ENCODE assay signal across 22 cellular contexts in genomic region chr1:221105578-221105977, GRCh38.
"Had no signal": no experiment of that assay in that cellular context is flagged by ENCODE, and none has a peak within 500 bp of the region (broad histone marks: within the 10 kb centered on the region; RNA-seq: fewer than 3 reads in every experiment).

No MANE protein-coding gene starts in this region.

- H3K4me1 Mint-ChIP-seq: immature natural killer cell; stimulated activated effector memory CD8-positive, alpha-beta T cell treated with anti-CD3 and anti-CD28 coated beads, Interleukin-12 subunit alpha, Interleukin-12 subunit beta, amount 100 ng/mL, for 72 hours; stimulated activated naive CD8-positive, alpha-beta T cell treated with anti-CD3 and anti-CD28 coated beads, Interleukin-15, amount 100 ng/mL, for 72 hours had no signal

- H3K27me3 Mint-ChIP-seq: stimulated activated naive CD8-positive, alpha-beta T cell treated with anti-CD3 and anti-CD28 coated beads, Interleukin-15, amount 100 ng/mL, for 72 hours had no signal

- H3K36me3 ChIP-seq: esophagus squamous epithelium, gastroesophageal sphincter, left ventricle myocardium inferior, lower lobe of right lung, neutrophil, right lobe of liver, tibial nerve, upper lobe of right lung had no signal

- H3K27ac Mint-ChIP-seq: immature natural killer cell; stimulated activated effector memory CD8-positive, alpha-beta T cell treated with anti-CD3 and anti-CD28 coated beads, Interleukin-12 subunit alpha, Interleukin-12 subunit beta, amount 100 ng/mL, for 72 hours; stimulated activated naive CD8-positive, alpha-beta T cell treated with anti-CD3 and anti-CD28 coated beads, Interleukin-15, amount 100 ng/mL, for 72 hours had no signal

- H3K27ac ChIP-seq: esophagus squamous epithelium, gastroesophageal sphincter, left ventricle myocardium inferior, lower lobe of right lung, neutrophil, psoas muscle, right lobe of liver, testis, tibial nerve, upper lobe of right lung had no signal

- DNase-seq: dermis blood vessel endothelial cell; esophagus squamous epithelium; foreskin fibroblast; glutamatergic neuron; immature natural killer cell; kidney; left cardiac atrium; left ventricle myocardium inferior; lower lobe of right lung; naive thymus-derived CD8-positive, alpha-beta T cell; psoas muscle; retina; right lobe of liver; stimulated activated CD4-positive, alpha-beta T cell treated with anti-CD3 and anti-CD28 coated beads, Interleukin-4, amount 100 ng/mL, for 1 hour; stimulated activated CD8-positive, alpha-beta memory T cell treated with anti-CD3 and anti-CD28 coated beads, Interleukin-4, amount 100 ng/mL, for 48 hours; stimulated activated naive CD8-positive, alpha-beta T cell treated with anti-CD3 and anti-CD28 coated beads, Interleukin-15, amount 100 ng/mL, for 72 hours; testis; upper lobe of right lung had no signal

- H3K27me3 ChIP-seq: esophagus squamous epithelium, gastroesophageal sphincter, neutrophil, right lobe of liver, testis, tibial nerve, upper lobe of right lung had no signal

- H3K4me3 ChIP-seq: esophagus squamous epithelium, gastroesophageal sphincter, left ventricle myocardium inferior, lower lobe of right lung, psoas muscle, right lobe of liver, testis, tibial nerve, upper lobe of right lung had no signal

- H3K36me3 Mint-ChIP-seq: immature natural killer cell; naive thymus-derived CD8-positive, alpha-beta T cell; stimulated activated effector memory CD8-positive, alpha-beta T cell treated with anti-CD3 and anti-CD28 coated beads, Interleukin-12 subunit alpha, Interleukin-12 subunit beta, amount 100 ng/mL, for 72 hours had no signal

- H3K9me3 ChIP-seq: esophagus squamous epithelium, gastroesophageal sphincter, lower lobe of right lung, neutrophil, psoas muscle, right lobe of liver, testis, tibial nerve, upper lobe of right lung had no signal

- H3K4me1 ChIP-seq: psoas muscle, testis had no signal

- H3K4me3 Mint-ChIP-seq: immature natural killer cell; naive thymus-derived CD8-positive, alpha-beta T cell; stimulated activated effector memory CD8-positive, alpha-beta T cell treated with anti-CD3 and anti-CD28 coated beads, Interleukin-12 subunit alpha, Interleukin-12 subunit beta, amount 100 ng/mL, for 72 hours; stimulated activated naive CD8-positive, alpha-beta T cell treated with anti-CD3 and anti-CD28 coated beads, Interleukin-15, amount 100 ng/mL, for 72 hours had no signal
